In genomic region chr9:126805546-126806262, GRCh38 we compare ENCODE assay signal across 1 cellular context.
TF ChIP-seq lines count a peak whose summit lies in the region.

No MANE protein-coding gene starts in this region.

TF ChIP-seq in GM12878, 131 proteins besides CTCF, POLR2A, EP300 and RAD21 (continued from another document):
- TF ChIP-seq NKRF (conservative IDR thresholded peaks at IDR 0.05) (no peak), RAD51 (IDR thresholded peaks at IDR 0.05) (peak; percentile 22; the same call in 1 of the 2 replicates), ZBTB11 (CRISPR knock-in tag; IDR thresholded peaks at IDR 0.05) (no peak), IRF5 (IDR thresholded peaks at IDR 0.05; ENCODE audit: borderline replicate concordance) (no peak)
